Comparison of ENCODE assay signal across 8 cellular contexts in the genomic region with DNA sequence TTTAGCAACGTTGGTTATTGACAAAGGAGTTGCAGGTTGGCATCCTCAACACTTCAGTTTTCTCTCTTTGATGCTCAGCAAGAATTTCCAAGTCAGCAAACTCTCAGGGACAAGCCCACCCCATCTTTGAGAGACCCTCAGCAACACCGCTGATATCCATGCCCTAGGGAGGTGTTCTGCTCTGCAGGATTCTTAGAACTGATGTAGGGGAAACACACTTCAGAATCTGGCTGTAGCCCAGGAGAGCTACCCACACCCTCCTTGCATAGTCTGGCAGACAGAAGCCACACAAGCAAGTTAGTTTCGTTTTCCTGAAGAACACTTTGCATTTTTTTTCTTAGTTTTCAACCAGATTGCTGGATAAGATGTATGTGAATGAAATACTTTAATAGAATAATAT. TPM values are rescaled to one million over a fixed set of nuclear protein-coding genes. Genes with fewer than 3 reads are reported as not detected.
DNase-seq lines count a peak whose midpoint lies in the region; ATAC-seq lines count a peak whose summit lies in the region.

No MANE protein-coding gene starts in this region.

- DNase-seq in RPMI8226 (peak; percentile 85), amniotic stem cell (lab: John Stamatoyannopoulos, UW) (peak; percentile 21), kidney tubule cell (ENCODE audit: low spot score) (peak; percentile 46), mesendoderm (no peak)
- DNase-seq in stimulated activated CD8-positive, alpha-beta memory T cell treated with anti-CD3 and anti-CD28 coated beads, Interleukin-4, amount 100 ng/mL, for 4 hours (ENCODE audit: low read depth in 2 of 2, low spot score in 1 of 2): peak; percentile 6 to 10

- no peak overlapping the region for H2BK5ac ChIP-seq in mesendoderm (ENCODE audit: low read length)

- H2AFZ ChIP-seq in ACC112 (ENCODE audit: low read length, unreplicated experiment): no peak overlapping the region

- H3K27me3 ChIP-seq in ACC112 (ENCODE audit: insufficient read depth, low read length): no peaks in the 10 kb centered on the region
- no peaks in the 10 kb centered on the region for H3K27me3 ChIP-seq in mesendoderm (ENCODE audit: insufficient read depth, low read length, poor library complexity)

- H3K36me3 ChIP-seq in ACC112 (ENCODE audit: insufficient read depth, low read length) (peaks cover 29% of the 10 kb centered on the region), mesendoderm (ENCODE audit: control insufficient read depth, insufficient read depth, low read length) (no peaks in the 10 kb centered on the region)

- H3K18ac ChIP-seq in mesendoderm (ENCODE audit: low read length): no peak overlapping the region

- H3K9ac ChIP-seq in mesendoderm (ENCODE audit: low read length): no peak overlapping the region

- WGBS in mesendoderm (ENCODE audit: extremely low coverage, insufficient coverage, low lambda C conversion rate): no CpG with 5 or more reads among the region's 3 CpGs

- no peak overlapping the region for H3K23ac ChIP-seq in mesendoderm (ENCODE audit: low read length)

- H3K4ac ChIP-seq in mesendoderm (ENCODE audit: low read depth, low read length): no peak overlapping the region

- H3K4me3 ChIP-seq in ACC112 (ENCODE audit: low read depth, low read length) (peak overlapping the region; percentile 84), mesendoderm (ENCODE audit: low read length) (no peak overlapping the region)

- peak overlapping the region; percentile 71 for H3K27ac ChIP-seq in ACC112 (ENCODE audit: low read depth, low read length)
- no peak overlapping the region for H3K27ac ChIP-seq in mesendoderm (ENCODE audit: low read depth, low read length)

- no peaks in the 10 kb centered on the region for H3K79me1 ChIP-seq in mesendoderm (ENCODE audit: low read length)

- H4K5ac ChIP-seq in mesendoderm (ENCODE audit: low read length): no peak overlapping the region

- no peak overlapping the region for H3K4me2 ChIP-seq in mesendoderm (ENCODE audit: low read length)

- H2BK15ac ChIP-seq in mesendoderm (replicated peaks; ENCODE audit: low read depth): no peak overlapping the region

- H3K4me1 ChIP-seq in ACC112 (ENCODE audit: control insufficient read depth, insufficient read depth, low read length, unreplicated experiment) (peaks cover 24% of the 10 kb centered on the region), mesendoderm (ENCODE audit: control insufficient read depth, low read depth, low read length) (no peaks in the 10 kb centered on the region)

- no peak overlapping the region for H3K56ac ChIP-seq in mesendoderm (ENCODE audit: low read length)

- H2AK5ac ChIP-seq in mesendoderm (ENCODE audit: low read length): no peak overlapping the region

- H3K79me2 ChIP-seq in ACC112 (ENCODE audit: control insufficient read depth, insufficient read depth, low read length, unreplicated experiment) (peaks cover 32% of the 10 kb centered on the region), mesendoderm (ENCODE audit: control insufficient read depth, insufficient read depth, low read length) (no peaks in the 10 kb centered on the region)

- H4K8ac ChIP-seq in mesendoderm (ENCODE audit: low read depth, low read length): no peak overlapping the region

- no peak overlapping the region for H2BK120ac ChIP-seq in mesendoderm (ENCODE audit: low read depth, low read length)

- peak; percentile 82 for ATAC-seq in GM18867 (IDR thresholded peaks at IDR 0.05; ENCODE audit: unreplicated experiment)
- peak; percentile 80 for ATAC-seq in HG03095 (IDR thresholded peaks at IDR 0.05; ENCODE audit: unreplicated experiment)

RNA-seq across cellular contexts. Expression of a gene that starts 0.8 kb away (rescaled TPM):
- polyA plus RNA-seq in mesendoderm (2013, experiment 1 of 2): 0.01 TPM
- polyA plus RNA-seq in mesendoderm (2013, experiment 2 of 2): 0.01 TPM

RNA-seq across cellular contexts. Expression of a gene that starts 29.6 kb away (rescaled TPM):
- 0.01 TPM for polyA plus RNA-seq in mesendoderm (2013, experiment 1 of 2)
- 0.01 TPM for polyA plus RNA-seq in mesendoderm (2013, experiment 2 of 2)
